6 cellular contexts compared by ENCODE assay signal in the genomic region with DNA sequence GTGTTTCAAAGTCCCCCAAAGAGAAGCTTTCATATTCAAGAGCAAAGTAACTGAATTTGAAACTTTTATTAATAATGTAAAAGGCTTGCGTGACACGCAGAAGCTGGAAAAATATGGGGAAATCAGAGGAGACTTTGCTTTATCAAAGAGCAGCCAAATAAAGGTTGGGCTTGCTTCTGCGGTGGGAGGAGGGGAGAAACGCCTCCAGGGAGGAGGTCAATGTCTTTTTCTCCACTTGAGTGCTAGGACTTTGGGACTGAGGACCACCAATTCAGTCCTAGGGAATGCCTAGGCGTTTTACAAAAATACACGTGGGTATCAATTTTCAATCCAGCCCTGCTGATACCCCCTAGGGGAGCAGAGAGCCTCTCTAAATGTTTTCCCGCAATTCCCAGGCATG.
"Had no signal": no experiment of that assay in that cellular context is flagged by ENCODE, and none has a peak within 500 bp of the region (broad histone marks: within the 10 kb centered on the region; RNA-seq: fewer than 3 reads in every experiment).

No MANE protein-coding gene starts in this region.

- H3K36me3 ChIP-seq: HAP-1 had no signal

- DNase-seq: GM23248, GOT3, IMR-90, KG1 had no signal

- H3K4me3 ChIP-seq: GM23248, HAP-1, K562 had no signal

- H2AFZ ChIP-seq: GM23248 had no signal

- H3K9ac ChIP-seq: GM23248 had no signal

- H3K27ac ChIP-seq: GM23248 had no signal

- H3K9me3 ChIP-seq: HAP-1 had no signal

- H3K4me1 ChIP-seq: HAP-1 had no signal
